Comparison of ENCODE assay signal across 24 cellular contexts in genomic region chr2:59932341-59932740, GRCh38.
DNase-seq lines count a peak whose midpoint lies in the region; ATAC-seq and TF ChIP-seq lines count a peak whose summit lies in the region.
"Had no signal": no experiment of that assay in that cellular context is flagged by ENCODE, and none has a peak within 500 bp of the region (broad histone marks: within the 10 kb centered on the region; RNA-seq: fewer than 3 reads in every experiment).

No MANE protein-coding gene starts in this region.

- H3K4me3 ChIP-seq in DND-41 (ENCODE audit: low read depth in 1 of 2, low read length in 2 of 2): no peak overlapping the region
- H3K4me3 ChIP-seq in H7 (ENCODE audit: insufficient read depth, low read depth, low read length): no peak overlapping the region
- no peak overlapping the region for H3K4me3 ChIP-seq in PC-9
- H3K4me3 ChIP-seq in hepatocyte: no peak overlapping the region
- no peak overlapping the region for H3K4me3 ChIP-seq in adrenal gland
- H3K4me3 ChIP-seq: body of pancreas, heart right ventricle, lung, spleen, stomach had no signal

- ATAC-seq in DND-41 (ENCODE audit: insufficient read depth, low read depth) (no peak), HG03139 (IDR thresholded peaks at IDR 0.05; ENCODE audit: unreplicated experiment) (no peak), T-helper 17 cell (no peak)
- ATAC-seq: activated CD8-positive, alpha-beta memory T cell treated with anti-CD3 and anti-CD28 coated beads, Interleukin-2, amount 10 ng/mL, durations not matched to agents 7 days and 5 days; body of pancreas; heart right ventricle had no signal

- TF ChIP-seq POLR2A in adrenal gland (IDR thresholded peaks at IDR 0.05): no peak

- DNase-seq in DND-41 (no peak), H7 (peak; percentile 2), PC-9 (no peak), hepatocyte (ENCODE audit: low spot score) (no peak), adrenal gland (no peak), T-helper 17 cell (no peak)
- no peak for DNase-seq in activated CD8-positive, alpha-beta memory T cell treated with anti-CD3 and anti-CD28 coated beads, Interleukin-2, amount 50 U/mL, for 48 hours
- DNase-seq: activated CD4-positive, alpha-beta T cell treated with anti-CD3 and anti-CD28 coated beads for 48 hours; activated CD8-positive, alpha-beta memory T cell treated with anti-CD3 and anti-CD28 coated beads, Interleukin-2, amount 10 ng/mL, durations not matched to agents 7 days and 5 days; activated naive CD8-positive, alpha-beta T cell treated with anti-CD3 and anti-CD28 coated beads, Interleukin-2, amount 10 ng/mL, durations not matched to agents 7 days and 5 days; body of pancreas; heart right ventricle; kidney; NCI-H1436; NCI-H345; nucleus accumbens; Right ventricle myocardium superior; spleen; stimulated activated CD4-positive, alpha-beta T cell treated with anti-CD3 and anti-CD28 coated beads, Interleukin-4, amount 100 ng/mL, for 24 hours; stomach; SW 1271 had no signal

- no peak overlapping the region for H3K27ac Mint-ChIP-seq in T-helper 17 cell
- H3K27ac Mint-ChIP-seq: activated CD8-positive, alpha-beta memory T cell treated with anti-CD3 and anti-CD28 coated beads, Interleukin-2, amount 10 ng/mL, durations not matched to agents 7 days and 5 days; activated naive CD8-positive, alpha-beta T cell treated with anti-CD3 and anti-CD28 coated beads, Interleukin-2, amount 10 ng/mL, durations not matched to agents 7 days and 5 days; CD14-positive monocyte had no signal

- H3K9me2 ChIP-seq in PC-9 (ENCODE audit: insufficient read depth) (no peaks in the 10 kb centered on the region), hepatocyte (replicated peaks; ENCODE audit: insufficient read depth) (no peaks in the 10 kb centered on the region)

- no peaks in the 10 kb centered on the region for H3F3A ChIP-seq in PC-9 (ENCODE audit: insufficient read depth, low read depth)

- no peaks in the 10 kb centered on the region for H3K36me3 Mint-ChIP-seq in T-helper 17 cell (ENCODE audit: low read depth)
- H3K36me3 Mint-ChIP-seq: activated CD8-positive, alpha-beta memory T cell treated with anti-CD3 and anti-CD28 coated beads, Interleukin-2, amount 10 ng/mL, durations not matched to agents 7 days and 5 days; activated naive CD8-positive, alpha-beta T cell treated with anti-CD3 and anti-CD28 coated beads, Interleukin-2, amount 10 ng/mL, durations not matched to agents 7 days and 5 days; CD14-positive monocyte had no signal

- CTCF ChIA-PET in PC-9 (lab: Charles Lee): no interaction called here

- intact Hi-C loops in PC-9 (cut with micrococcal nuclease; ENCODE audit: unreplicated experiment): no loop called here
- intact Hi-C loops in adrenal gland (cut with DNase I): no loop called here

- no peaks in the 10 kb centered on the region for H3K36me3 ChIP-seq in DND-41 (ENCODE audit: insufficient read depth, low read length)
- H3K36me3 ChIP-seq in H7 (replicated peaks; ENCODE audit: control insufficient read depth, insufficient read depth, low read length): no peaks in the 10 kb centered on the region
- H3K36me3 ChIP-seq in PC-9 (ENCODE audit: low read depth): no peaks in the 10 kb centered on the region
- no peaks in the 10 kb centered on the region for H3K36me3 ChIP-seq in hepatocyte (replicated peaks; ENCODE audit: insufficient read depth, low read depth)
- H3K36me3 ChIP-seq in adrenal gland (replicated peaks in 1 of 2): no peaks in the 10 kb centered on the region
- H3K36me3 ChIP-seq: heart right ventricle, spleen, stomach had no signal

- H3K27me3 Mint-ChIP-seq in T-helper 17 cell: no peaks in the 10 kb centered on the region
- H3K27me3 Mint-ChIP-seq: activated CD8-positive, alpha-beta memory T cell treated with anti-CD3 and anti-CD28 coated beads, Interleukin-2, amount 10 ng/mL, durations not matched to agents 7 days and 5 days; activated naive CD8-positive, alpha-beta T cell treated with anti-CD3 and anti-CD28 coated beads, Interleukin-2, amount 10 ng/mL, durations not matched to agents 7 days and 5 days had no signal

- POLR2A ChIA-PET in PC-9 (lab: Charles Lee; ENCODE audit: unreplicated experiment): no interaction called here

- H3K4me3 Mint-ChIP-seq in T-helper 17 cell: no peak overlapping the region
- H3K4me3 Mint-ChIP-seq: activated CD8-positive, alpha-beta memory T cell treated with anti-CD3 and anti-CD28 coated beads, Interleukin-2, amount 10 ng/mL, durations not matched to agents 7 days and 5 days; activated naive CD8-positive, alpha-beta T cell treated with anti-CD3 and anti-CD28 coated beads, Interleukin-2, amount 10 ng/mL, durations not matched to agents 7 days and 5 days; CD14-positive monocyte had no signal

- BruUV-seq in PC-9 (replicated peaks; lab: Mats Ljungman, UMichigan): no TSS peak

- H2AFZ ChIP-seq in DND-41 (ENCODE audit: low read depth, low read length) (no peak overlapping the region), PC-9 (no peak overlapping the region), hepatocyte (no peak overlapping the region)

- 85% methylated on average over 5 of the region's 5 CpGs for whole genome bisulfite sequencing in hepatocyte (ENCODE audit: low lambda C conversion rate, missing lambda C conversion rate)
- WGBS in adrenal gland, 4 donors: 83 to 90% (median 86%) methylated on average over 5 of the region's 5 CpGs

- peaks cover 19% of the 10 kb centered on the region for H3K4me1 ChIP-seq in DND-41 (ENCODE audit: insufficient read depth, low read length)
- no peaks in the 10 kb centered on the region for H3K4me1 ChIP-seq in PC-9 (replicated peaks; ENCODE audit: insufficient read depth)
- H3K4me1 ChIP-seq in hepatocyte (ENCODE audit: insufficient read depth): no peaks in the 10 kb centered on the region
- no peaks in the 10 kb centered on the region for H3K4me1 ChIP-seq in adrenal gland (replicated peaks in 1 of 2)
- H3K4me1 ChIP-seq: body of pancreas, heart right ventricle, spleen, stomach had no signal

- no peaks in the 10 kb centered on the region for H4K20me1 ChIP-seq in DND-41 (ENCODE audit: insufficient read depth, low read length)
- no peaks in the 10 kb centered on the region for H4K20me1 ChIP-seq in PC-9 (ENCODE audit: insufficient read depth)
- no peaks in the 10 kb centered on the region for H4K20me1 ChIP-seq in hepatocyte (ENCODE audit: insufficient read depth, poor library complexity, severe bottlenecking)

- no peaks in the 10 kb centered on the region for H3K9me3 ChIP-seq in DND-41 (ENCODE audit: insufficient read depth, low read length, severe bottlenecking)
- H3K9me3 ChIP-seq in PC-9 (ENCODE audit: insufficient read depth, low read depth): no peaks in the 10 kb centered on the region; the same call in 1 of the 2 replicates
- no peaks in the 10 kb centered on the region for H3K9me3 ChIP-seq in hepatocyte (ENCODE audit: low read depth)
- H3K9me3 ChIP-seq in adrenal gland (replicated peaks in 1 of 3): no peaks in the 10 kb centered on the region
- H3K9me3 ChIP-seq in T-helper 17 cell (ENCODE audit: control insufficient read depth, low read length, poor library complexity, severe bottlenecking): no peaks in the 10 kb centered on the region
- H3K9me3 ChIP-seq: body of pancreas, heart right ventricle, stomach had no signal

- TF ChIP-seq CTCF in DND-41 (IDR thresholded peaks at IDR 0.05; ENCODE audit: borderline replicate concordance, extremely low read depth, low read length, poor library complexity, severe bottlenecking) (peak; percentile 28), PC-9 (conservative IDR thresholded peaks at IDR 0.05) (peak; percentile 19; the same call in 1 of the 2 replicates), hepatocyte (IDR thresholded peaks at IDR 0.05; ENCODE audit: poor library complexity) (peak; percentile 5), adrenal gland (IDR thresholded peaks at IDR 0.05) (no peak)

- H3K4me1 Mint-ChIP-seq in T-helper 17 cell: no peaks in the 10 kb centered on the region
- H3K4me1 Mint-ChIP-seq: activated CD8-positive, alpha-beta memory T cell treated with anti-CD3 and anti-CD28 coated beads, Interleukin-2, amount 10 ng/mL, durations not matched to agents 7 days and 5 days had no signal

- no peaks in the 10 kb centered on the region for H3K79me2 ChIP-seq in DND-41 (ENCODE audit: insufficient read depth, low read length)
- no peaks in the 10 kb centered on the region for H3K79me2 ChIP-seq in PC-9 (ENCODE audit: low read depth)
- no peaks in the 10 kb centered on the region for H3K79me2 ChIP-seq in hepatocyte

- no peak overlapping the region for H3K9ac ChIP-seq in DND-41 (ENCODE audit: low read depth, low read length)

- no peaks in the 10 kb centered on the region for H3K27me3 ChIP-seq in DND-41 (ENCODE audit: insufficient read depth, low read length, poor library complexity)
- no peaks in the 10 kb centered on the region for H3K27me3 ChIP-seq in H7 (ENCODE audit: control insufficient read depth, insufficient read depth, low read length)
- H3K27me3 ChIP-seq in PC-9 (ENCODE audit: insufficient read depth, low read depth): no peaks in the 10 kb centered on the region
- no peaks in the 10 kb centered on the region for H3K27me3 ChIP-seq in hepatocyte
- no peaks in the 10 kb centered on the region for H3K27me3 ChIP-seq in adrenal gland
- H3K27me3 ChIP-seq: body of pancreas, heart right ventricle, spleen, stomach had no signal

- H3K27ac ChIP-seq in DND-41 (ENCODE audit: low read length) (no peak overlapping the region), PC-9 (no peak overlapping the region), hepatocyte (no peak overlapping the region), adrenal gland (no peak overlapping the region)
- H3K27ac ChIP-seq: body of pancreas, heart right ventricle, spleen, stomach had no signal

- no peak overlapping the region for H3K4me2 ChIP-seq in DND-41 (ENCODE audit: insufficient read depth, low read length)
- no peak overlapping the region for H3K4me2 ChIP-seq in PC-9
- H3K4me2 ChIP-seq in hepatocyte: no peak overlapping the region

Comparison
In these comparisons a context has a peak if more than half of its experiments do, and no peak if none do; other contexts are left out.
1. CTCF ChIP-seq: peak in DND-41 (single experiment), PC-9 (single experiment) and hepatocyte (single experiment); none in adrenal gland (0 of 6).